Comparison of ENCODE assay signal across 10 cellular contexts in genomic region chr14:91321131-91321530, GRCh38.
"Had no signal": no experiment of that assay in that cellular context is flagged by ENCODE, and none has a peak within 500 bp of the region (broad histone marks: within the 10 kb centered on the region; RNA-seq: fewer than 3 reads in every experiment).

No MANE protein-coding gene starts in this region.

- H3K9me3 ChIP-seq: ascending aorta, heart left ventricle, pancreas, tibial artery, vagina had no signal

- H3K27ac Mint-ChIP-seq: activated naive CD8-positive, alpha-beta T cell treated with anti-CD3 and anti-CD28 coated beads, Interleukin-2, amount 10 ng/mL, durations not matched to agents 7 days and 5 days; neural progenitor cell had no signal

- H3K4me3 Mint-ChIP-seq: activated naive CD8-positive, alpha-beta T cell treated with anti-CD3 and anti-CD28 coated beads, Interleukin-2, amount 10 ng/mL, durations not matched to agents 7 days and 5 days; neural progenitor cell had no signal

- H3K4me3 ChIP-seq: ascending aorta, heart left ventricle, neural progenitor cell, pancreas, tibial artery, vagina had no signal

- H3K36me3 ChIP-seq: ascending aorta, neural progenitor cell, tibial artery, vagina had no signal

- DNase-seq: activated naive CD8-positive, alpha-beta T cell treated with anti-CD3 and anti-CD28 coated beads, Interleukin-2, amount 10 ng/mL, durations not matched to agents 7 days and 5 days; heart left ventricle; pancreas; stimulated activated CD4-positive, alpha-beta T cell treated with anti-CD3 and anti-CD28 coated beads, Interleukin-4, amount 100 ng/mL, for 1 hour; T1000; tibial artery had no signal

- H3K27ac ChIP-seq: ascending aorta, neural progenitor cell, pancreas, tibial artery, vagina had no signal

- H3K4me1 ChIP-seq: ascending aorta had no signal

- H3K27me3 Mint-ChIP-seq: activated naive CD8-positive, alpha-beta T cell treated with anti-CD3 and anti-CD28 coated beads, Interleukin-2, amount 10 ng/mL, durations not matched to agents 7 days and 5 days had no signal

- ATAC-seq: heart left ventricle, pancreas had no signal

- H3K9me3 Mint-ChIP-seq: activated naive CD8-positive, alpha-beta T cell treated with anti-CD3 and anti-CD28 coated beads, Interleukin-2, amount 10 ng/mL, durations not matched to agents 7 days and 5 days; activated T-helper 2 cell treated with anti-CD3 and anti-CD28 coated beads, Interferon-gamma antibody, Interleukin-2, Interleukin-4, amounts not matched to agents 10 μg/mL and 5 μg/mL and 100 μg/mL, durations not matched to agents 14 hours and 24 hours and 36 hours had no signal

- H3K27me3 ChIP-seq: ascending aorta, heart left ventricle, neural progenitor cell, pancreas, vagina had no signal

- H3K9ac ChIP-seq: neural progenitor cell had no signal
